In genomic region chr5:99060306-99061261, GRCh38 we compare ENCODE assay signal across 8 cellular contexts.
DNase-seq lines count a peak whose midpoint lies in the region; ATAC-seq lines count a peak whose summit lies in the region.

No MANE protein-coding gene starts in this region.

- peak; percentile 69 for DNase-seq in Ammon's horn (ENCODE audit: low spot score)
- DNase-seq in NCI-H82 (lab: John Stamatoyannopoulos, UW): peak; percentile 93
- peak; percentile 89 to 91 for DNase-seq in activated CD4-positive, alpha-beta T cell treated with anti-CD3 and anti-CD28 coated beads, Interleukin-2, amount 50 U/mL, for 48 hours
- DNase-seq in effector CD4-positive, alpha-beta T cell: peak; percentile 88
- peak; percentile 73 to 77 for DNase-seq in lung microvascular endothelial cell (ENCODE audit: low read depth in 2 of 2)
- peak; percentile 87 for DNase-seq in stimulated activated CD8-positive, alpha-beta memory T cell treated with anti-CD3 and anti-CD28 coated beads, Interleukin-15, amount 100 ng/mL, for 1 hour (ENCODE audit: low read depth)

- ATAC-seq in GM18909 (IDR thresholded peaks at IDR 0.05; ENCODE audit: poor library complexity, unreplicated experiment) (peak; percentile 72), HG03354 (IDR thresholded peaks at IDR 0.05; ENCODE audit: poor library complexity, severe bottlenecking, unreplicated experiment) (peak; percentile 71)

Comparison
In these comparisons a context has a peak if more than half of its experiments do, and no peak if none do; other contexts are left out.
1. Peak in every context shown above with its lines: DNase-seq and ATAC-seq.